ENCODE assay signal across 20 cellular contexts in the genomic region with DNA sequence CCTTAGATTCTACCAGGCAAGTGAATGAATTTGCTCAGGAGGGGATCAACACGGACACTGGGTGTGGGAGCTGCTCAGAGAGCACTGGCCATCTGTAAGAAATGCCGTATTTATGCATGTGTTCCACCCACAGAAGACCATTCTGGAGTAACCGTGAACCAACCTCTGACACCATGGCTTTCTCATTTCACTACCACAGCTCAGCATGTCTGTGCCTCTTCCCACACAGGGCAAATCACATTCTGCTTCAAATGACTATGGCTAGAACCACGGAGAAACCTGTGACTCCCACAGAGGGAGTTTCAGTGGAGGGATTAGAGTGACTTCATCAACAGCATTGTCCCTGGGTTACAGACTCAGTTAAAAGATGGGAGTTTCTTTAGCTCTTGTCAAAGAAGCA.
DNase-seq lines count a peak whose midpoint lies in the region; ATAC-seq, FAIRE-seq and TF ChIP-seq lines count a peak whose summit lies in the region.
"Had no signal": no experiment of that assay in that cellular context is flagged by ENCODE, and none has a peak within 500 bp of the region (broad histone marks: within the 10 kb centered on the region; RNA-seq: fewer than 3 reads in every experiment).

No MANE protein-coding gene starts in this region.

- H3K27me3 ChIP-seq in neural progenitor cell (no peaks in the 10 kb centered on the region), dorsolateral prefrontal cortex (peaks cover 0 to 5% (median 0%) of the 10 kb centered on the region in 45 donors)
- H3K27me3 ChIP-seq: BE2C, SJSA1 had no signal

- no peaks in the 10 kb centered on the region for H3K36me3 ChIP-seq in neural progenitor cell
- H3K36me3 ChIP-seq: BE2C, SJSA1 had no signal

- ATAC-seq in GM21360 (IDR thresholded peaks at IDR 0.05; ENCODE audit: unreplicated experiment) (peak; percentile 60), HG02759 (IDR thresholded peaks at IDR 0.05; ENCODE audit: unreplicated experiment) (peak; percentile 49), HG03378 (IDR thresholded peaks at IDR 0.05; ENCODE audit: unreplicated experiment) (peak; percentile 54), HG03521 (IDR thresholded peaks at IDR 0.05; ENCODE audit: unreplicated experiment) (no peak), WTC11 (no peak)
- ATAC-seq: PC-3 had no signal

- H3K4me2 ChIP-seq in neural progenitor cell = no peak overlapping the region

- intact Hi-C loops in dorsolateral prefrontal cortex (cut with DNase I) = no loop called here

- H3K27ac ChIP-seq in neural progenitor cell (peak overlapping the region; percentile 65), dorsolateral prefrontal cortex (no peak overlapping the region)
- H3K27ac ChIP-seq: SJSA1 had no signal

- H3K27me3 Mint-ChIP-seq in neural progenitor cell (ENCODE audit: insufficient read depth, low read depth) = no peaks in the 10 kb centered on the region
- H3K27me3 Mint-ChIP-seq in WTC11 (ENCODE audit: low read depth) = no peaks in the 10 kb centered on the region
- H3K27me3 Mint-ChIP-seq: CD8-positive, alpha-beta memory T cell had no signal

- no peak for TF ChIP-seq CTCF in neural progenitor cell (IDR thresholded peaks at IDR 0.05)
- no peak for TF ChIP-seq CTCF in dorsolateral prefrontal cortex (IDR thresholded peaks at IDR 0.05 in 54 of 56, conservative IDR thresholded peaks at IDR 0.05 in 2 of 56; ENCODE audit: low read depth in 1 of 56, partially characterized antibody in 56 of 56)
- no peak for TF ChIP-seq CTCF in WTC11 (IDR thresholded peaks at IDR 0.05)

- H3K79me2 ChIP-seq in neural progenitor cell (ENCODE audit: low read depth) = no peaks in the 10 kb centered on the region

- H3K4me3 ChIP-seq in neural progenitor cell (no peak overlapping the region), dorsolateral prefrontal cortex (no peak overlapping the region)
- H3K4me3 ChIP-seq: SJSA1 had no signal

- POLR2A ChIA-PET in WTC11 (lab: Charles Lee) = no interaction called here

- CTCF ChIA-PET in WTC11 (lab: Charles Lee) = no interaction called here

- H3K9me3 Mint-ChIP-seq in neural progenitor cell = no peaks in the 10 kb centered on the region
- H3K9me3 Mint-ChIP-seq in WTC11 = no peaks in the 10 kb centered on the region
- H3K9me3 Mint-ChIP-seq: HFFc6; T-helper 2 cell treated with Interferon-gamma antibody and Interleukin-4, amounts not matched to agents 5 μg/mL and 100 μg/mL, for 36 hours had no signal

- H3K4me1 Mint-ChIP-seq in neural progenitor cell (no peaks in the 10 kb centered on the region), WTC11 (no peaks in the 10 kb centered on the region)
- H3K4me1 Mint-ChIP-seq: CD8-positive, alpha-beta memory T cell had no signal

- H3K4me3 Mint-ChIP-seq in neural progenitor cell (no peak overlapping the region), WTC11 (no peak overlapping the region)
- H3K4me3 Mint-ChIP-seq: CD8-positive, alpha-beta memory T cell; HFFc6; T-helper 2 cell treated with Interferon-gamma antibody and Interleukin-4, amounts not matched to agents 5 μg/mL and 100 μg/mL, for 36 hours had no signal

- DNase-seq in neural progenitor cell (ENCODE audit: low spot score) = peak; percentile 26
- DNase-seq in urothelium cell line (ENCODE audit: low spot score) = no peak
- DNase-seq in dorsolateral prefrontal cortex = no peak
- no peak for DNase-seq in WTC11 (ENCODE audit: low spot score)
- DNase-seq: BE2C; CD8-positive, alpha-beta memory T cell; HFFc6; KG1; NCI-H1092 treated with DMSO at 0.1 percent for 48 hours; NCI-H1694; NCI-H446; PC-3; SW 1271 had no signal

- H3K9ac ChIP-seq in neural progenitor cell = no peak overlapping the region

- peaks cover 15% of the 10 kb centered on the region for H3F3A ChIP-seq in neural progenitor cell (ENCODE audit: low read depth)

- no peaks in the 10 kb centered on the region for H3K9me3 ChIP-seq in neural progenitor cell (ENCODE audit: low read depth)
- H3K9me3 ChIP-seq: BE2C, SJSA1 had no signal

- H3K27ac Mint-ChIP-seq in neural progenitor cell (no peak overlapping the region), WTC11 (no peak overlapping the region)
- H3K27ac Mint-ChIP-seq: CD8-positive, alpha-beta memory T cell; HFFc6; T-helper 2 cell treated with Interferon-gamma antibody and Interleukin-4, amounts not matched to agents 5 μg/mL and 100 μg/mL, for 36 hours had no signal

- H4K20me1 ChIP-seq in neural progenitor cell (ENCODE audit: low read depth) = no peaks in the 10 kb centered on the region

- no peak for FAIRE-seq in urothelium cell line (lab: Jason Lieb, UNC)
- FAIRE-seq: H1 had no signal

- H3K36me3 Mint-ChIP-seq in neural progenitor cell (no peaks in the 10 kb centered on the region), WTC11 (no peaks in the 10 kb centered on the region)
- H3K36me3 Mint-ChIP-seq: CD8-positive, alpha-beta memory T cell had no signal

- H3K4me1 ChIP-seq in neural progenitor cell = peaks cover 15% of the 10 kb centered on the region
- H3K4me1 ChIP-seq: BE2C, SJSA1 had no signal

- H2AFZ ChIP-seq in neural progenitor cell (replicated peaks) = peak overlapping the region; percentile 18

TF ChIP-seq in WTC11, 78 proteins besides CTCF, POLR2A, EP300 and RAD21:
- TF ChIP-seq GTF2I (CRISPR knock-in tag; conservative IDR thresholded peaks at IDR 0.05) (no peak), RELA (CRISPR knock-in tag; IDR thresholded peaks at IDR 0.05; ENCODE audit: borderline replicate concordance) (no peak), ESRRA (CRISPR knock-in tag; IDR thresholded peaks at IDR 0.05; ENCODE audit: borderline replicate concordance) (no peak), ZNF263 (CRISPR knock-in tag; IDR thresholded peaks at IDR 0.05; ENCODE audit: low read depth) (no peak)
- TF ChIP-seq, protein P1, sequence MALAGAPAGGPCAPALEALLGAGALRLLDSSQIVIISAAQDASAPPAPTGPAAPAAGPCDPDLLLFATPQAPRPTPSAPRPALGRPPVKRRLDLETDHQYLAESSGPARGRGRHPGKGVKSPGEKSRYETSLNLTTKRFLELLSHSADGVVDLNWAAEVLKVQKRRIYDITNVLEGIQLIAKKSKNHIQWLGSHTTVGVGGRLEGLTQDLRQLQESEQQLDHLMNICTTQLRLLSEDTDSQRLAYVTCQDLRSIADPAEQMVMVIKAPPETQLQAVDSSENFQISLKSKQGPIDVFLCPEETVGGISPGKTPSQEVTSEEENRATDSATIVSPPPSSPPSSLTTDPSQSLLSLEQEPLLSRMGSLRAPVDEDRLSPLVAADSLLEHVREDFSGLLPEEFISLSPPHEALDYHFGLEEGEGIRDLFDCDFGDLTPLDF (CRISPR knock-in tag; IDR thresholded peaks at IDR 0.05) = no peak
- TF ChIP-seq, protein P2, sequence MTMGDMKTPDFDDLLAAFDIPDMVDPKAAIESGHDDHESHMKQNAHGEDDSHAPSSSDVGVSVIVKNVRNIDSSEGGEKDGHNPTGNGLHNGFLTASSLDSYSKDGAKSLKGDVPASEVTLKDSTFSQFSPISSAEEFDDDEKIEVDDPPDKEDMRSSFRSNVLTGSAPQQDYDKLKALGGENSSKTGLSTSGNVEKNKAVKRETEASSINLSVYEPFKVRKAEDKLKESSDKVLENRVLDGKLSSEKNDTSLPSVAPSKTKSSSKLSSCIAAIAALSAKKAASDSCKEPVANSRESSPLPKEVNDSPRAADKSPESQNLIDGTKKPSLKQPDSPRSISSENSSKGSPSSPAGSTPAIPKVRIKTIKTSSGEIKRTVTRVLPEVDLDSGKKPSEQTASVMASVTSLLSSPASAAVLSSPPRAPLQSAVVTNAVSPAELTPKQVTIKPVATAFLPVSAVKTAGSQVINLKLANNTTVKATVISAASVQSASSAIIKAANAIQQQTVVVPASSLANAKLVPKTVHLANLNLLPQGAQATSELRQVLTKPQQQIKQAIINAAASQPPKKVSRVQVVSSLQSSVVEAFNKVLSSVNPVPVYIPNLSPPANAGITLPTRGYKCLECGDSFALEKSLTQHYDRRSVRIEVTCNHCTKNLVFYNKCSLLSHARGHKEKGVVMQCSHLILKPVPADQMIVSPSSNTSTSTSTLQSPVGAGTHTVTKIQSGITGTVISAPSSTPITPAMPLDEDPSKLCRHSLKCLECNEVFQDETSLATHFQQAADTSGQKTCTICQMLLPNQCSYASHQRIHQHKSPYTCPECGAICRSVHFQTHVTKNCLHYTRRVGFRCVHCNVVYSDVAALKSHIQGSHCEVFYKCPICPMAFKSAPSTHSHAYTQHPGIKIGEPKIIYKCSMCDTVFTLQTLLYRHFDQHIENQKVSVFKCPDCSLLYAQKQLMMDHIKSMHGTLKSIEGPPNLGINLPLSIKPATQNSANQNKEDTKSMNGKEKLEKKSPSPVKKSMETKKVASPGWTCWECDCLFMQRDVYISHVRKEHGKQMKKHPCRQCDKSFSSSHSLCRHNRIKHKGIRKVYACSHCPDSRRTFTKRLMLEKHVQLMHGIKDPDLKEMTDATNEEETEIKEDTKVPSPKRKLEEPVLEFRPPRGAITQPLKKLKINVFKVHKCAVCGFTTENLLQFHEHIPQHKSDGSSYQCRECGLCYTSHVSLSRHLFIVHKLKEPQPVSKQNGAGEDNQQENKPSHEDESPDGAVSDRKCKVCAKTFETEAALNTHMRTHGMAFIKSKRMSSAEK (CRISPR knock-in tag; IDR thresholded peaks at IDR 0.05; ENCODE audit: borderline replicate concordance) = no peak
- TF ChIP-seq, protein P3, sequence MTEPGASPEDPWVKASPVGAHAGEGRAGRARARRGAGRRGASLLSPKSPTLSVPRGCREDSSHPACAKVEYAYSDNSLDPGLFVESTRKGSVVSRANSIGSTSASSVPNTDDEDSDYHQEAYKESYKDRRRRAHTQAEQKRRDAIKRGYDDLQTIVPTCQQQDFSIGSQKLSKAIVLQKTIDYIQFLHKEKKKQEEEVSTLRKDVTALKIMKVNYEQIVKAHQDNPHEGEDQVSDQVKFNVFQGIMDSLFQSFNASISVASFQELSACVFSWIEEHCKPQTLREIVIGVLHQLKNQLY (CRISPR knock-in tag; IDR thresholded peaks at IDR 0.05) = no peak

Comparison
In these comparisons a context has a peak if more than half of its experiments do, and no peak if none do; other contexts are left out.
1. ATAC-seq: peak in GM21360 (single experiment), HG02759 (single experiment) and HG03378 (single experiment); none in HG03521 (single experiment) and WTC11 (single experiment).